ENCODE assay signal across 28 cellular contexts in genomic region chr4:60365176-60365575, GRCh38.
"Had no signal": no experiment of that assay in that cellular context is flagged by ENCODE, and none has a peak within 500 bp of the region (broad histone marks: within the 10 kb centered on the region; RNA-seq: fewer than 3 reads in every experiment).

No MANE protein-coding gene starts in this region.

- H2AFZ ChIP-seq: neural progenitor cell had no signal

- H3K27me3 Mint-ChIP-seq: naive thymus-derived CD4-positive, alpha-beta T cell; stimulated activated naive B cell treated with anti-CD40 and anti-IgM and Interleukin-4, amounts not matched to agents 10 μg/mL and 1 μg/mL and 100 μg/mL, for 72 hours; stimulated activated naive CD8-positive, alpha-beta T cell treated with anti-CD3 and anti-CD28 coated beads, Interleukin-15, Interleukin-2, amounts not matched to agents 100 ng/mL and 50 ng/mL, for 24 hours had no signal

- ATAC-seq: naive thymus-derived CD4-positive, alpha-beta T cell; natural killer cell; pancreas; right cardiac atrium; right lobe of liver; stimulated activated effector memory CD8-positive, alpha-beta T cell treated with anti-CD3 and anti-CD28 coated beads, Interleukin-12 subunit alpha, Interleukin-12 subunit beta, amount 100 ng/mL, for 72 hours; stimulated activated naive B cell treated with anti-CD40 and anti-IgM and Interleukin-4, amounts not matched to agents 10 μg/mL and 1 μg/mL and 100 μg/mL, for 72 hours had no signal

- DNase-seq: naive thymus-derived CD4-positive, alpha-beta T cell; natural killer cell; nucleus accumbens; pancreas; right cardiac atrium; right lobe of liver; sigmoid colon; small intestine; stimulated activated CD4-positive, alpha-beta T cell treated with anti-CD3 and anti-CD28 coated beads, Interleukin-15, amount 100 ng/mL, for 24 hours; stimulated activated CD4-positive, alpha-beta T cell treated with anti-CD3 and anti-CD28 coated beads, Interleukin-2, amount 100 ng/mL, for 24 hours; stimulated activated CD4-positive, alpha-beta T cell treated with anti-CD3 and anti-CD28 coated beads, Interleukin-2, amount 100 ng/mL, for 48 hours; stimulated activated CD4-positive, alpha-beta T cell treated with anti-CD3 and anti-CD28 coated beads, Interleukin-4, amount 100 ng/mL, for 24 hours; stimulated activated naive B cell treated with anti-CD40 and anti-IgM and Interleukin-4, amounts not matched to agents 10 μg/mL and 1 μg/mL and 100 μg/mL, for 72 hours; stimulated activated naive CD4-positive, alpha-beta T cell treated with Interleukin-2 at 50 U/mL for 16 hours; stomach; thyroid gland; trophoblast cell; upper lobe of left lung had no signal

- H3K4me1 Mint-ChIP-seq: naive thymus-derived CD4-positive, alpha-beta T cell; natural killer cell; nephron; stimulated activated effector memory CD8-positive, alpha-beta T cell treated with anti-CD3 and anti-CD28 coated beads, Interleukin-12 subunit alpha, Interleukin-12 subunit beta, amount 100 ng/mL, for 72 hours; stimulated activated naive B cell treated with anti-CD40 and anti-IgM and Interleukin-4, amounts not matched to agents 10 μg/mL and 1 μg/mL and 100 μg/mL, for 72 hours had no signal

- H3K4me2 ChIP-seq: neural progenitor cell had no signal

- H3K27me3 ChIP-seq: neural progenitor cell, neutrophil, pancreas, right lobe of liver, sigmoid colon, stomach, suprapubic skin, thyroid gland, tibial nerve, upper lobe of left lung, vagina had no signal

- H3K4me3 ChIP-seq: neural progenitor cell, pancreas, prostate gland, right lobe of liver, sigmoid colon, stomach, suprapubic skin, thoracic aorta, thyroid gland, tibial nerve, upper lobe of left lung, vagina had no signal

- H3K4me3 Mint-ChIP-seq: naive thymus-derived CD4-positive, alpha-beta T cell; natural killer cell; nephron; neural progenitor cell; stimulated activated effector memory CD8-positive, alpha-beta T cell treated with anti-CD3 and anti-CD28 coated beads, Interleukin-12 subunit alpha, Interleukin-12 subunit beta, amount 100 ng/mL, for 72 hours; stimulated activated naive B cell treated with anti-CD40 and anti-IgM and Interleukin-4, amounts not matched to agents 10 μg/mL and 1 μg/mL and 100 μg/mL, for 72 hours; stimulated activated naive CD8-positive, alpha-beta T cell treated with anti-CD3 and anti-CD28 coated beads, Interleukin-15, Interleukin-2, amounts not matched to agents 100 ng/mL and 50 ng/mL, for 24 hours had no signal

- H3K36me3 ChIP-seq: neural progenitor cell, neutrophil, pancreas, prostate gland, right lobe of liver, sigmoid colon, stomach, suprapubic skin, thoracic aorta, thyroid gland, tibial nerve, upper lobe of left lung, vagina had no signal

- H3K9me3 ChIP-seq: neutrophil, pancreas, prostate gland, right lobe of liver, sigmoid colon, stomach, suprapubic skin, thoracic aorta, thyroid gland, tibial nerve, upper lobe of left lung, vagina had no signal

- H3K4me1 ChIP-seq: pancreas, prostate gland, right lobe of liver, sigmoid colon, stomach, suprapubic skin, thyroid gland, tibial nerve, upper lobe of left lung, vagina had no signal

- H3K27ac ChIP-seq: neural progenitor cell, neutrophil, pancreas, prostate gland, right lobe of liver, sigmoid colon, stomach, suprapubic skin, thoracic aorta, thyroid gland, tibial nerve, upper lobe of left lung, vagina had no signal

- H3K36me3 Mint-ChIP-seq: naive thymus-derived CD4-positive, alpha-beta T cell; natural killer cell; neural progenitor cell; stimulated activated effector memory CD8-positive, alpha-beta T cell treated with anti-CD3 and anti-CD28 coated beads, Interleukin-12 subunit alpha, Interleukin-12 subunit beta, amount 100 ng/mL, for 72 hours; stimulated activated naive B cell treated with anti-CD40 and anti-IgM and Interleukin-4, amounts not matched to agents 10 μg/mL and 1 μg/mL and 100 μg/mL, for 72 hours had no signal

- H3K27ac Mint-ChIP-seq: naive thymus-derived CD4-positive, alpha-beta T cell; natural killer cell; nephron; neural progenitor cell; stimulated activated effector memory CD8-positive, alpha-beta T cell treated with anti-CD3 and anti-CD28 coated beads, Interleukin-12 subunit alpha, Interleukin-12 subunit beta, amount 100 ng/mL, for 72 hours; stimulated activated naive B cell treated with anti-CD40 and anti-IgM and Interleukin-4, amounts not matched to agents 10 μg/mL and 1 μg/mL and 100 μg/mL, for 72 hours; stimulated activated naive CD8-positive, alpha-beta T cell treated with anti-CD3 and anti-CD28 coated beads, Interleukin-15, Interleukin-2, amounts not matched to agents 100 ng/mL and 50 ng/mL, for 24 hours had no signal
